In the genomic region with DNA sequence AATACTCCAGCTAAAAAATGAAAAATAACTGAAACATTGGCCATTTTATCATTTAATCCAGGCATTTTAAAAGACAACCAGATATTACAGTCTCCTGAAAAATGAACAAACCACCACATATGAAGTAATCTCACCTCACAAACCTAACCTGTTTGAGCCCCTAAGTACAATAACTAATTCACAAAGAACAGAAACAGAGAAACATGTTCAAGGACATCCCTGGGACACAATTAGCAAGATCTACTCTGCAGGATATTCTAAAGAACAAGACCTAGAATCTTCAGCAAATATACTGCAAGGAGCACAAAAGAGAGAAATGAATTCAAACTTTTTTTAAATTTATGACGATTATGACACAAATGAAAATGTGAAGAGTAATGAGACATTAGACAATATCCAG, we compare ENCODE assay signal across 1 cellular context.
TF ChIP-seq lines count a peak whose summit lies in the region.

No MANE protein-coding gene starts in this region.

TF ChIP-seq in HepG2, 621 proteins besides CTCF, POLR2A, EP300 and RAD21:
- no peak for TF ChIP-seq SOX13 (IDR thresholded peaks at IDR 0.05)
- peak in 1 of 2 experiments; percentile 67; a peak in 2 of 4 replicates for TF ChIP-seq SOX13 (CRISPR knock-in tag; conservative IDR thresholded peaks at IDR 0.05 in 1 of 2, IDR thresholded peaks at IDR 0.05 in 1 of 2)
- no peak for TF ChIP-seq PTBP1 (IDR thresholded peaks at IDR 0.05; ENCODE audit: low read depth, low read length, poor library complexity, severe bottlenecking)
- TF ChIP-seq, protein P1, sequence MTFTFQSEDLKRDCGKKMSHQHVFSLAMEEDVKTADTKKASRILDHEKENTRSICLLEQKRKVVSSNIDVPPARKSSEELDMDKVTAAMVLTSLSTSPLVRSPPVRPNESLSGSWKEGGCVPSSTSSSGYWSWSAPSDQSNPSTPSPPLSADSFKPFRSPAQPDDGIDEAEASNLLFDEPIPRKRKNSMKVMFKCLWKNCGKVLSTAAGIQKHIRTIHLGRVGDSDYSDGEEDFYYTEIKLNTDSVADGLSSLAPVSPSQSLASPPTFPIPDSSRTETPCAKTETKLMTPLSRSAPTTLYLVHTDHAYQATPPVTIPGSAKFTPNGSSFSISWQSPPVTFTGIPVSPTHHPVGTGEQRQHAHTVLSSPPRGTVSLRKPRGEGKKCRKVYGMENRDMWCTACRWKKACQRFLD (CRISPR knock-in tag; IDR thresholded peaks at IDR 0.05; ENCODE audit: borderline replicate concordance) = no peak
- TF ChIP-seq TRAFD1 (CRISPR knock-in tag; IDR thresholded peaks at IDR 0.05; ENCODE audit: borderline replicate concordance) = no peak
- TF ChIP-seq ZFX (CRISPR knock-in tag; IDR thresholded peaks at IDR 0.05; ENCODE audit: low read depth) = no peak
- TF ChIP-seq CCAR2 (optimal IDR thresholded peaks at IDR 0.05; ENCODE audit: low read depth, low read length) = no peak
- TF ChIP-seq PHF5A (CRISPR knock-in tag; IDR thresholded peaks at IDR 0.05; ENCODE audit: low read depth, unreplicated experiment) = no peak
- no peak for TF ChIP-seq ZNF766 (CRISPR knock-in tag; IDR thresholded peaks at IDR 0.05; ENCODE audit: borderline replicate concordance)
- TF ChIP-seq SOX5 (CRISPR knock-in tag; IDR thresholded peaks at IDR 0.05; ENCODE audit: borderline replicate concordance) = peak; percentile 57; the same call in 1 of the 2 replicates
- no peak for TF ChIP-seq NCOR1 (IDR thresholded peaks at IDR 0.05; ENCODE audit: borderline replicate concordance, low read length)
